In the genomic region with DNA sequence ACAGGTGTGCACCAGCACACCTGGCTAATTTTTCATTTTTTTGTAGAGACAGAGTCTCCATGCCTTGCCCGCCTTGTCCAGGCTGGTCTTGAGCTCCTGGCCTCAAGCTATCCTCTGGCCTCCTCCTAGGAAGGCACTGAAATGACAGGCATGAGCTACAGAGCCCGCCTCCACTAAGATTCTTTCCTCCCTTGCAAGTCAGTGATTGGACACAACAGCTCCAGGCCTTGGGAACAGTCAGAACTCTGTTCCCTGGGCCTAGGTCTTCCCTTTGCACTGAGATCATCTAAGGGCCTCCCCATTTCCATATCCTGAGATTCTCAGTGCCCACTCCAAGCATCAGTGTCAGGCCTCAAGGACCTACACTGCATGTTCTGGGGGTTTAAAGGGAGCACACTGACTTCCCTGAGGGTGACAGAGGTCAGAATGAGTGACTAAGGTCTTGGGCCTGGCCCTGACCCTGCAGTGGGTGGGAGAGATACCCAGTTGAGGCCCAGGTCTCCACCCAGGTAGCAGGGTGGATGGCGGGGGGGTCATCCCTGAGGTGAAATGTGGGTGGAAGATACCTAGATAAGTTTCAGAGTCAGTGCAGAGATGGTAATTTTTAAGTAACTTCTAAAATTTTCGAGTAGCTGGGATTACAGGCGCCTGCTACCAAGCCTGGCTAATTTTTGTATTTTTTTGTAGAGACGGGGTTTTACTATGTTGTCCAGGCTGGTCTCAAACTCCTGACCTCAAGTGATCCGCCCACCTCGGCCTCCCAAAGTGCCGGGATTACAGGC, we compare ENCODE assay signal across 8 cellular contexts. TPM values are rescaled to one million over a fixed set of nuclear protein-coding genes. Genes with fewer than 3 reads are reported as not detected.
DNase-seq lines count a peak whose midpoint lies in the region; ATAC-seq and TF ChIP-seq lines count a peak whose summit lies in the region.

No MANE protein-coding gene starts in this region.

- H3K27me3 Mint-ChIP-seq in activated naive CD4-positive, alpha-beta T cell treated with anti-CD3 and anti-CD28 coated beads, Interleukin-2, amount 50 U/mL, for 24 hours, result no peaks in the 10 kb centered on the region
- H3K27me3 Mint-ChIP-seq in glutamatergic neuron (ENCODE audit: unreplicated experiment), result peaks cover 7% of the 10 kb centered on the region

- no peaks in the 10 kb centered on the region for H3K9me3 Mint-ChIP-seq in activated naive CD4-positive, alpha-beta T cell treated with anti-CD3 and anti-CD28 coated beads, Interleukin-2, amount 50 U/mL, for 24 hours
- peaks cover 4% of the 10 kb centered on the region for H3K9me3 Mint-ChIP-seq in glutamatergic neuron (ENCODE audit: unreplicated experiment)

- no peaks in the 10 kb centered on the region for H3K36me3 ChIP-seq in WERI-Rb-1
- H3K36me3 ChIP-seq in tibial artery, result no peaks in the 10 kb centered on the region

- in situ Hi-C loops in GM13976 (cut with MboI; ENCODE audit: low sequenced_read_pairs, unreplicated experiment), result no loop called here

- DNase-seq in activated naive CD4-positive, alpha-beta T cell treated with anti-CD3 and anti-CD28 coated beads, Interleukin-2, amount 50 U/mL, for 16 hours, result no peak
- DNase-seq in WERI-Rb-1 (peak; percentile 51), glutamatergic neuron (no peak), tibial artery (no peak), GM13976 (ENCODE audit: low spot score) (no peak)

- H3K27ac ChIP-seq in WERI-Rb-1 (no peak overlapping the region), tibial artery (peak overlapping the region; percentile 92 to 95)

- H3K4me3 ChIP-seq in WERI-Rb-1 (ENCODE audit: low read depth, low read length), result no peak overlapping the region
- no peak overlapping the region for H3K4me3 ChIP-seq in tibial artery

- H3K4me1 ChIP-seq in tibial artery, result peaks cover 5 to 34% (median 26%) of the 10 kb centered on the region in 4 donors

- no peaks in the 10 kb centered on the region for H3K36me3 Mint-ChIP-seq in activated naive CD4-positive, alpha-beta T cell treated with anti-CD3 and anti-CD28 coated beads, Interleukin-2, amount 50 U/mL, for 24 hours
- no peaks in the 10 kb centered on the region for H3K36me3 Mint-ChIP-seq in glutamatergic neuron (ENCODE audit: unreplicated experiment)

- TF ChIP-seq CTCF in WERI-Rb-1 (IDR thresholded peaks at IDR 0.05; ENCODE audit: low read depth, low read length) (no peak), glutamatergic neuron (IDR thresholded peaks at IDR 0.05; ENCODE audit: partially characterized antibody, unreplicated experiment) (no peak), tibial artery (IDR thresholded peaks at IDR 0.05) (no peak), GM13976 (IDR thresholded peaks at IDR 0.05; ENCODE audit: borderline replicate concordance, control extremely low read depth, extremely low read depth, insufficient read depth, missing control alignments) (no peak)

- H3K9me3 ChIP-seq in WERI-Rb-1 (ENCODE audit: severe bottlenecking) (no peaks in the 10 kb centered on the region), tibial artery (no peaks in the 10 kb centered on the region)

- no peaks in the 10 kb centered on the region for H3K27me3 ChIP-seq in WERI-Rb-1 (ENCODE audit: insufficient read depth, low read depth, severe bottlenecking)
- H3K27me3 ChIP-seq in tibial artery, result no peaks in the 10 kb centered on the region

- intact Hi-C loops in tibial artery (cut with DNase I; ENCODE audit: low total_unique reads), result no loop called here

- peak overlapping the region; percentile 30 for H3K27ac Mint-ChIP-seq in activated naive CD4-positive, alpha-beta T cell treated with anti-CD3 and anti-CD28 coated beads, Interleukin-2, amount 50 U/mL, for 24 hours
- H3K27ac Mint-ChIP-seq in glutamatergic neuron (ENCODE audit: unreplicated experiment), result no peak overlapping the region

- H3K4me3 Mint-ChIP-seq in activated naive CD4-positive, alpha-beta T cell treated with anti-CD3 and anti-CD28 coated beads, Interleukin-2, amount 50 U/mL, for 24 hours, result peak overlapping the region; percentile 82
- H3K4me3 Mint-ChIP-seq in glutamatergic neuron (ENCODE audit: unreplicated experiment), result peak overlapping the region; percentile 78

- ATAC-seq in HG03097 (IDR thresholded peaks at IDR 0.05; ENCODE audit: low FRiP score, unreplicated experiment), result no peak
- no peak for ATAC-seq in GM21723 (IDR thresholded peaks at IDR 0.05; ENCODE audit: unreplicated experiment)

- peaks cover 44% of the 10 kb centered on the region for H3K4me1 Mint-ChIP-seq in activated naive CD4-positive, alpha-beta T cell treated with anti-CD3 and anti-CD28 coated beads, Interleukin-2, amount 50 U/mL, for 24 hours
- H3K4me1 Mint-ChIP-seq in glutamatergic neuron (ENCODE audit: low read depth, unreplicated experiment), result peaks cover 1% of the 10 kb centered on the region

RNA-seq across cellular contexts. Expression of gene ERCC1, which starts 17.3 kb away (rescaled TPM):
- total RNA-seq in glutamatergic neuron (ENCODE audit: unreplicated experiment), result 65.7 TPM

RNA-seq across cellular contexts. Expression of gene FOSB, which starts 26.7 kb away (rescaled TPM):
- total RNA-seq in glutamatergic neuron (ENCODE audit: unreplicated experiment), result not detected

RNA-seq across cellular contexts. Expression of gene POLR1G, which starts 34.6 kb away (rescaled TPM):
- 4.3 TPM for total RNA-seq in glutamatergic neuron (ENCODE audit: unreplicated experiment)

RNA-seq across cellular contexts. Expression of gene PPP1R13L, which starts 36.2 kb away (rescaled TPM):
- total RNA-seq in glutamatergic neuron (ENCODE audit: unreplicated experiment), result 0.93 TPM

RNA-seq across cellular contexts. Expression of gene RTN2, which starts 55.8 kb away (rescaled TPM):
- 179 TPM for total RNA-seq in glutamatergic neuron (ENCODE audit: unreplicated experiment)
